In genomic region chr10:100009793-100010676, GRCh38 we compare ENCODE assay signal across 8 cellular contexts. TPM values are rescaled to one million over a fixed set of nuclear protein-coding genes. Genes with fewer than 3 reads are reported as not detected.
DNase-seq lines count a peak whose midpoint lies in the region; ATAC-seq and TF ChIP-seq lines count a peak whose summit lies in the region.

Gene DNMBP (minus strand): TSS chr10:100009947. CDS start chr10:99972124, 37,823 bp downstream.

- no peaks in the 10 kb centered on the region; a peak in 1 of 7 replicates for H3K36me3 Mint-ChIP-seq in H9 (ENCODE audit: insufficient read depth in 1 of 3, low read depth in 3 of 3)

- no peak within 1 kb of the TSS for H3K14ac ChIP-seq in H9 (ENCODE audit: insufficient read depth, low read length)

- H3K27me3 Mint-ChIP-seq in H9 (ENCODE audit: low read depth) = peaks cover 13% of the 10 kb centered on the region

- peak within 1 kb of the TSS; percentile 83 for H3K4me2 ChIP-seq in H9 (ENCODE audit: insufficient read depth, insufficient read length, low read length)

- H3K79me2 ChIP-seq in H9 (ENCODE audit: insufficient read depth, low read length) = no peaks in the 10 kb centered on the region

- no peak within 1 kb of the TSS for H3K23ac ChIP-seq in H9 (ENCODE audit: insufficient read length, low read depth, low read length)

- DNase-seq in GM12864 (ENCODE audit: low read depth) (no peak), H9 (peak; percentile 85), MG63 (peak; percentile 85), T-helper 22 cell (ENCODE audit: low read depth) (peak; percentile 58), ascending aorta (ENCODE audit: low spot score in 2 of 2) (peak; percentile 14 to 89), hepatic stellate cell (ENCODE audit: low spot score) (peak; percentile 95), renal cortical epithelial cell (ENCODE audit: low read depth) (no peak), aorta (peak; percentile 90 to 95)

- peaks cover 37 to 40% of the 10 kb centered on the region in 2 experiments for H3K4me1 Mint-ChIP-seq in H9

- H4K91ac ChIP-seq in H9 (ENCODE audit: insufficient read length, low read depth, low read length) = no peak within 1 kb of the TSS

- no peaks in the 10 kb centered on the region; a peak in 1 of 5 replicates for H3K9me3 Mint-ChIP-seq in H9

- H3K9me3 ChIP-seq in H9 (ENCODE audit: control insufficient read depth, low read depth, low read length) (no peaks in the 10 kb centered on the region), MG63 (no peaks in the 10 kb centered on the region), ascending aorta (no peaks in the 10 kb centered on the region), aorta (ENCODE audit: control insufficient read depth, low read length) (no peaks in the 10 kb centered on the region)

- H2BK20ac ChIP-seq in H9 (ENCODE audit: low read depth, low read length, poor library complexity, severe bottlenecking) = no peak within 1 kb of the TSS

- no peak within 1 kb of the TSS for H3K4ac ChIP-seq in H9 (ENCODE audit: low read depth, low read length)

- H3T11ph ChIP-seq in H9 (ENCODE audit: low read length) = no peak within 1 kb of the TSS

- intact Hi-C loops in ascending aorta (cut with DNase I) = loop anchor here (1.0 to 10.0 kb wide), 6 partner anchors 33 to 385 kb away; partner anchors contain the start of genes COX15, CUTC, ERLIN1 and SLC25A28
- intact Hi-C loops in aorta (cut with DNase I) = loop anchor here (5.0 to 10.0 kb wide), 2 partner anchors 38 to 95 kb away; no protein-coding TSS in a partner anchor

- H3K27ac Mint-ChIP-seq in H9 = no peak within 1 kb of the TSS

- H2AK5ac ChIP-seq in H9 (ENCODE audit: insufficient read length, low read length) = no peak within 1 kb of the TSS

- H3K36me3 ChIP-seq in MG63 = 0 out of 2 replicates have a peak, but pooled peaks cover under 1% of the 10 kb centered on the region
- H3K36me3 ChIP-seq in ascending aorta = no peaks in the 10 kb centered on the region
- H3K36me3 ChIP-seq in aorta (ENCODE audit: control insufficient read depth in 1 of 2, insufficient read depth in 2 of 2, low read length in 1 of 2) = no peaks in the 10 kb centered on the region

- peak within 1 kb of the TSS; percentile 23 for H3K9ac ChIP-seq in H9 (ENCODE audit: extremely low read depth, insufficient read length, low read length)

- H2AFZ ChIP-seq in H9 (ENCODE audit: low read length) = peak within 1 kb of the TSS; percentile 89

- no peak within 1 kb of the TSS for H3K18ac ChIP-seq in H9 (ENCODE audit: insufficient read length, low read depth, low read length)

- TF ChIP-seq CTCF in GM12864 (IDR thresholded peaks at IDR 0.05; ENCODE audit: low read depth, low read length, missing control alignments) (peak; percentile 57), H9 (conservative IDR thresholded peaks at IDR 0.05) (peak; percentile 59), ascending aorta (IDR thresholded peaks at IDR 0.05) (peak; percentile 35 to 85 (median 49))

- H4K20me1 ChIP-seq in H9 (ENCODE audit: control insufficient read depth, insufficient read depth, insufficient read length) = no peaks in the 10 kb centered on the region

- H3K4me1 ChIP-seq in H9 (ENCODE audit: insufficient read depth, low read length) (no peaks in the 10 kb centered on the region; the same call in 1 of the 2 replicates), ascending aorta (peaks cover 3 to 19% of the 10 kb centered on the region in 2 donors), aorta (ENCODE audit: control insufficient read depth in 1 of 2, insufficient read depth in 2 of 2, low read length in 2 of 2) (peaks cover 0 to 2% of the 10 kb centered on the region in 2 donors)

- H3K4me3 ChIP-seq in GM12864 (ENCODE audit: low read depth, low read length) (peak within 1 kb of the TSS; percentile 80), MG63 (peak within 1 kb of the TSS; percentile 86), ascending aorta (peak within 1 kb of the TSS; percentile 78 to 98), aorta (ENCODE audit: low read length in 2 of 2) (peak within 1 kb of the TSS; percentile 77 to 100)

- no peak within 1 kb of the TSS for H2BK5ac ChIP-seq in H9 (ENCODE audit: insufficient read length, low read length)

- WGBS in H9 (ENCODE audit: extremely low coverage, insufficient read length, low lambda C conversion rate) = no CpG with 5 or more reads among the region's 86 CpGs
- 1% methylated on average over 60 to 86 of the region's 86 CpGs for WGBS in aorta, 2 donors

- no peak within 1 kb of the TSS for H2BK12ac ChIP-seq in H9 (ENCODE audit: insufficient read length, low read depth, low read length)

- H2BK120ac ChIP-seq in H9 (ENCODE audit: low read depth, low read length, poor library complexity, severe bottlenecking) = no peak within 1 kb of the TSS

- no peaks in the 10 kb centered on the region for H3K27me3 ChIP-seq in H9 (ENCODE audit: insufficient read depth, low read length)
- no peaks in the 10 kb centered on the region for H3K27me3 ChIP-seq in MG63
- no peaks in the 10 kb centered on the region for H3K27me3 ChIP-seq in ascending aorta
- H3K27me3 ChIP-seq in aorta (ENCODE audit: control insufficient read depth in 1 of 2, insufficient read depth in 2 of 2, low read length in 1 of 2) = no peaks in the 10 kb centered on the region

- no peak within 1 kb of the TSS for H3K56ac ChIP-seq in H9 (ENCODE audit: insufficient read length, low read depth, low read length)

- H4K5ac ChIP-seq in H9 (ENCODE audit: insufficient read length, low read depth, low read length) = no peak within 1 kb of the TSS

- H3K79me1 ChIP-seq in H9 (ENCODE audit: insufficient read depth, low read depth, low read length, poor library complexity, severe bottlenecking) = no peaks in the 10 kb centered on the region

- no peak within 1 kb of the TSS for H2BK15ac ChIP-seq in H9 (ENCODE audit: low read depth, low read length)

- peak within 1 kb of the TSS; percentile 77 to 88 for H3K4me3 Mint-ChIP-seq in H9

- H3K23me2 ChIP-seq in H9 (ENCODE audit: insufficient read length, low read depth, low read length, poor library complexity, severe bottlenecking) = peaks cover 9% of the 10 kb centered on the region

- no peak within 1 kb of the TSS for H4K8ac ChIP-seq in H9 (replicated peaks; ENCODE audit: insufficient read length, low read depth, low read length)

- H3K27ac ChIP-seq in H9 (ENCODE audit: insufficient read length, low read depth, low read length) (no peak within 1 kb of the TSS), ascending aorta (peak within 1 kb of the TSS; percentile 65 to 80), aorta (ENCODE audit: low read depth in 1 of 2, low read length in 2 of 2) (peak within 1 kb of the TSS in 1 of 2 donors; percentile 75)

- peak; percentile 91 for ATAC-seq in aorta (ENCODE audit: low FRiP score)

RNA-seq across cellular contexts. Expression of gene DNMBP, which starts in this region (rescaled TPM):
- total RNA-seq in H9 (2021) (25.0 and 25.6 TPM in 2 replicates), ascending aorta (15.9 TPM), renal cortical epithelial cell (13.4 and 21.2 TPM in 2 replicates), aorta (10 to 100 TPM; 13.4 to 23.9 TPM)
- 5.4 and 6.5 TPM in 2 replicates for total RNA-seq in MG63 (2014; rRNA removed; shearing (Covaris generic); ENCODE audit: low replicate concordance)
- 1 to 10 TPM; 5.5 to 8.9 TPM for polyA plus RNA-seq in aorta

Comparison
In these comparisons a context has a peak if more than half of its experiments do, and no peak if none do; other contexts are left out.
1. DNase-seq: peak in H9 (single experiment), MG63 (single experiment), T-helper 22 cell (single experiment), ascending aorta (2 of 2), hepatic stellate cell (single experiment) and aorta (2 of 2); none in GM12864 (single experiment) and renal cortical epithelial cell (single experiment).
2. Peak in every context shown above with its lines, with median percentiles within 50 percentile points of each other: H3K4me3 ChIP-seq and CTCF ChIP-seq.